In genomic region chr15:40754883-40755815, GRCh38 we compare ENCODE assay signal across 8 cellular contexts. TPM values are rescaled to one million over a fixed set of nuclear protein-coding genes. Genes with fewer than 3 reads are reported as not detected.
DNase-seq lines count a peak whose midpoint lies in the region; ATAC-seq and FAIRE-seq lines count a peak whose summit lies in the region.

Gene RMDN3, minus strand, starts transcription at chr15:40755254. Its CDS starts 471 bp downstream, at chr15:40754783.

- H3K18ac ChIP-seq in mesendoderm (ENCODE audit: low read length) = peak within 1 kb of the TSS; percentile 62

- peak; percentile 96 for DNase-seq in COLO668 (lab: John Stamatoyannopoulos, UW; ENCODE audit: unreplicated experiment)
- peak; percentile 88 for DNase-seq in HTR-8/SVneo (ENCODE audit: insufficient read length, low spot score)
- peak; percentile 84 for DNase-seq in NT2/D1 (ENCODE audit: low read depth, low spot score)
- DNase-seq in activated CD8-positive, alpha-beta memory T cell treated with anti-CD3 and anti-CD28 coated beads for 48 hours (ENCODE audit: low read depth in 2 of 3, low spot score in 2 of 3) = peak; percentile 81 to 91 (median 88)
- peak; percentile 91 to 92 (median 92) for DNase-seq in effector memory CD8-positive, alpha-beta T cell
- DNase-seq in mesendoderm = peak; percentile 97
- DNase-seq in stimulated activated CD8-positive, alpha-beta memory T cell treated with anti-CD3 and anti-CD28 coated beads, Interleukin-15, amount 100 ng/mL, for 1 hour (ENCODE audit: low read depth) = peak; percentile 83

- FAIRE-seq in HTR-8/SVneo (lab: Jason Lieb, UNC) = no peak

- peak within 1 kb of the TSS; percentile 95 for H3K9ac ChIP-seq in NT2/D1 (ENCODE audit: insufficient read length, low read depth)
- H3K9ac ChIP-seq in mesendoderm (ENCODE audit: low read length) = peak within 1 kb of the TSS; percentile 98

- no peaks in the 10 kb centered on the region for H3K4me1 ChIP-seq in NT2/D1 (ENCODE audit: insufficient read depth, insufficient read length)
- H3K4me1 ChIP-seq in mesendoderm (ENCODE audit: control insufficient read depth, low read depth, low read length) = no peaks in the 10 kb centered on the region

- H3K9me3 Mint-ChIP-seq in effector memory CD8-positive, alpha-beta T cell = no peaks in the 10 kb centered on the region

- no peak within 1 kb of the TSS for H2AK5ac ChIP-seq in mesendoderm (ENCODE audit: low read length)

- no peak within 1 kb of the TSS for H2BK120ac ChIP-seq in mesendoderm (ENCODE audit: low read depth, low read length)

- H3K27ac Mint-ChIP-seq in effector memory CD8-positive, alpha-beta T cell = peak within 1 kb of the TSS; percentile 95 to 98

- peaks cover 9% of the 10 kb centered on the region for H3K79me1 ChIP-seq in mesendoderm (ENCODE audit: low read length)

- H3K56ac ChIP-seq in mesendoderm (ENCODE audit: low read length) = peak within 1 kb of the TSS; percentile 99

- no CpG with 5 or more reads among the region's 66 CpGs for WGBS in mesendoderm (ENCODE audit: extremely low coverage, insufficient coverage, low lambda C conversion rate)

- no peak within 1 kb of the TSS for H3K4ac ChIP-seq in mesendoderm (ENCODE audit: low read depth, low read length)

- H3K4me3 Mint-ChIP-seq in effector memory CD8-positive, alpha-beta T cell = peak within 1 kb of the TSS; percentile 95 to 99

- H4K5ac ChIP-seq in mesendoderm (ENCODE audit: low read length) = peak within 1 kb of the TSS; percentile 87

- peaks cover 24 to 30% of the 10 kb centered on the region in 2 donors for H3K4me1 Mint-ChIP-seq in effector memory CD8-positive, alpha-beta T cell (ENCODE audit: low read depth in 2 of 2)

- H3K23ac ChIP-seq in mesendoderm (ENCODE audit: low read length) = peak within 1 kb of the TSS; percentile 92

- H3K36me3 Mint-ChIP-seq in effector memory CD8-positive, alpha-beta T cell (ENCODE audit: insufficient read depth) = peaks cover 32% of the 10 kb centered on the region

- H4K8ac ChIP-seq in mesendoderm (ENCODE audit: low read depth, low read length) = no peak within 1 kb of the TSS

- H3K4me2 ChIP-seq in mesendoderm (ENCODE audit: low read length) = peak within 1 kb of the TSS; percentile 84

- peak within 1 kb of the TSS; percentile 95 for H2BK5ac ChIP-seq in mesendoderm (ENCODE audit: low read length)

- no peaks in the 10 kb centered on the region for H3K27me3 Mint-ChIP-seq in effector memory CD8-positive, alpha-beta T cell

- peaks cover 20% of the 10 kb centered on the region for H3K36me3 ChIP-seq in NT2/D1 (ENCODE audit: insufficient read depth, insufficient read length, low read length)
- no peaks in the 10 kb centered on the region for H3K36me3 ChIP-seq in mesendoderm (ENCODE audit: control insufficient read depth, insufficient read depth, low read length)

- H2BK15ac ChIP-seq in mesendoderm (replicated peaks; ENCODE audit: low read depth) = no peak within 1 kb of the TSS

- peaks cover 4% of the 10 kb centered on the region for H3K79me2 ChIP-seq in mesendoderm (ENCODE audit: control insufficient read depth, insufficient read depth, low read length)

- H3K4me3 ChIP-seq in NT2/D1 (ENCODE audit: insufficient read length, low read depth) (peak within 1 kb of the TSS; percentile 77), mesendoderm (ENCODE audit: low read length) (peak within 1 kb of the TSS; percentile 95)

- peak within 1 kb of the TSS; percentile 81 for H3K27ac ChIP-seq in mesendoderm (ENCODE audit: low read depth, low read length)

- H3K9me3 ChIP-seq in NT2/D1 (ENCODE audit: insufficient read depth, low read length) = no peaks in the 10 kb centered on the region

- no peaks in the 10 kb centered on the region for H3K27me3 ChIP-seq in NT2/D1 (ENCODE audit: insufficient read depth, insufficient read length)
- no peaks in the 10 kb centered on the region for H3K27me3 ChIP-seq in mesendoderm (ENCODE audit: insufficient read depth, low read length, poor library complexity)

- ATAC-seq in GM21360 (IDR thresholded peaks at IDR 0.05; ENCODE audit: unreplicated experiment) = peak; percentile 79
- ATAC-seq in effector memory CD8-positive, alpha-beta T cell (replicated peaks) = peak; percentile 86

RNA-seq across cellular contexts. Expression of gene RMDN3, which starts in this region (rescaled TPM):
- 15.9 TPM for polyA plus RNA-seq in mesendoderm (2013, experiment 1 of 2)
- 15.9 TPM for polyA plus RNA-seq in mesendoderm (2013, experiment 2 of 2)

Comparison
In these comparisons a context has a peak if more than half of its experiments do, and no peak if none do; other contexts are left out.
1. Peak in every context shown above with its lines: DNase-seq, ATAC-seq, H3K4me3 ChIP-seq and H3K27ac ChIP-seq.